In genomic region chrX:150548251-150548650, GRCh38 we compare ENCODE assay signal across 1 cellular context.
TF ChIP-seq lines count a peak whose summit lies in the region.

No MANE protein-coding gene starts in this region.

TF ChIP-seq in GM23338, 12 proteins besides CTCF, POLR2A, EP300 and RAD21 (continued from another document):
- TF ChIP-seq, protein P1, sequence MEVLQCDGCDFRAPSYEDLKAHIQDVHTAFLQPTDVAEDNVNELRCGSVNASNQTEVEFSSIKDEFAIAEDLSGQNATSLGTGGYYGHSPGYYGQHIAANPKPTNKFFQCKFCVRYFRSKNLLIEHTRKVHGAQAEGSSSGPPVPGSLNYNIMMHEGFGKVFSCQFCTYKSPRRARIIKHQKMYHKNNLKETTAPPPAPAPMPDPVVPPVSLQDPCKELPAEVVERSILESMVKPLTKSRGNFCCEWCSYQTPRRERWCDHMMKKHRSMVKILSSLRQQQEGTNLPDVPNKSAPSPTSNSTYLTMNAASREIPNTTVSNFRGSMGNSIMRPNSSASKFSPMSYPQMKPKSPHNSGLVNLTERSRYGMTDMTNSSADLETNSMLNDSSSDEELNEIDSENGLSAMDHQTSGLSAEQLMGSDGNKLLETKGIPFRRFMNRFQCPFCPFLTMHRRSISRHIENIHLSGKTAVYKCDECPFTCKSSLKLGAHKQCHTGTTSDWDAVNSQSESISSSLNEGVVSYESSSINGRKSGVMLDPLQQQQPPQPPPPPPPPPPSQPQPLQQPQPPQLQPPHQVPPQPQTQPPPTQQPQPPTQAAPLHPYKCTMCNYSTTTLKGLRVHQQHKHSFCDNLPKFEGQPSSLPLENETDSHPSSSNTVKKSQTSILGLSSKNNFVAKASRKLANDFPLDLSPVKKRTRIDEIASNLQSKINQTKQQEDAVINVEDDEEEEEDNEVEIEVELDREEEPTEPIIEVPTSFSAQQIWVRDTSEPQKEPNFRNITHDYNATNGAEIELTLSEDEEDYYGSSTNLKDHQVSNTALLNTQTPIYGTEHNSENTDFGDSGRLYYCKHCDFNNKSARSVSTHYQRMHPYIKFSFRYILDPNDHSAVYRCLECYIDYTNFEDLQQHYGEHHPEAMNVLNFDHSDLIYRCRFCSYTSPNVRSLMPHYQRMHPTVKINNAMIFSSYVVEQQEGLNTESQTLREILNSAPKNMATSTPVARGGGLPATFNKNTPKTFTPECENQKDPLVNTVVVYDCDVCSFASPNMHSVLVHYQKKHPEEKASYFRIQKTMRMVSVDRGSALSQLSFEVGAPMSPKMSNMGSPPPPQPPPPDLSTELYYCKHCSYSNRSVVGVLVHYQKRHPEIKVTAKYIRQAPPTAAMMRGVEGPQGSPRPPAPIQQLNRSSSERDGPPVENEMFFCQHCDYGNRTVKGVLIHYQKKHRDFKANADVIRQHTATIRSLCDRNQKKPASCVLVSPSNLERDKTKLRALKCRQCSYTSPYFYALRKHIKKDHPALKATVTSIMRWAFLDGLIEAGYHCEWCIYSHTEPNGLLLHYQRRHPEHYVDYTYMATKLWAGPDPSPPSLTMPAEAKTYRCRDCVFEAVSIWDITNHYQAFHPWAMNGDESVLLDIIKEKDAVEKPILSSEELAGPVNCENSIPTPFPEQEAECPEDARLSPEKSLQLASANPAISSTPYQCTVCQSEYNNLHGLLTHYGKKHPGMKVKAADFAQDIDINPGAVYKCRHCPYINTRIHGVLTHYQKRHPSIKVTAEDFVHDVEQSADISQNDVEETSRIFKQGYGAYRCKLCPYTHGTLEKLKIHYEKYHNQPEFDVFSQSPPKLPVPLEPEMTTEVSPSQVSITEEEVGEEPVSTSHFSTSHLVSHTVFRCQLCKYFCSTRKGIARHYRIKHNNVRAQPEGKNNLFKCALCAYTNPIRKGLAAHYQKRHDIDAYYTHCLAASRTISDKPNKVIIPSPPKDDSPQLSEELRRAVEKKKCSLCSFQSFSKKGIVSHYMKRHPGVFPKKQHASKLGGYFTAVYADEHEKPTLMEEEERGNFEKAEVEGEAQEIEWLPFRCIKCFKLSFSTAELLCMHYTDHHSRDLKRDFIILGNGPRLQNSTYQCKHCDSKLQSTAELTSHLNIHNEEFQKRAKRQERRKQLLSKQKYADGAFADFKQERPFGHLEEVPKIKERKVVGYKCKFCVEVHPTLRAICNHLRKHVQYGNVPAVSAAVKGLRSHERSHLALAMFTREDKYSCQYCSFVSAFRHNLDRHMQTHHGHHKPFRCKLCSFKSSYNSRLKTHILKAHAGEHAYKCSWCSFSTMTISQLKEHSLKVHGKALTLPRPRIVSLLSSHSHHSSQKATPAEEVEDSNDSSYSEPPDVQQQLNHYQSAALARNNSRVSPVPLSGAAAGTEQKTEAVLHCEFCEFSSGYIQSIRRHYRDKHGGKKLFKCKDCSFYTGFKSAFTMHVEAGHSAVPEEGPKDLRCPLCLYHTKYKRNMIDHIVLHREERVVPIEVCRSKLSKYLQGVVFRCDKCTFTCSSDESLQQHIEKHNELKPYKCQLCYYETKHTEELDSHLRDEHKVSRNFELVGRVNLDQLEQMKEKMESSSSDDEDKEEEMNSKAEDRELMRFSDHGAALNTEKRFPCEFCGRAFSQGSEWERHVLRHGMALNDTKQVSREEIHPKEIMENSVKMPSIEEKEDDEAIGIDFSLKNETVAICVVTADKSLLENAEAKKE (CRISPR knock-in tag; IDR thresholded peaks at IDR 0.05), result no peak
- no peak for TF ChIP-seq EZH2phosphoT487 (IDR thresholded peaks at IDR 0.05; ENCODE audit: unreplicated experiment)
- no peak for TF ChIP-seq STAT1 (IDR thresholded peaks at IDR 0.05; ENCODE audit: unreplicated experiment)
